8 cellular contexts compared by ENCODE assay signal in genomic region chrX:13688384-13688771, GRCh38. TPM values are rescaled to one million over a fixed set of nuclear protein-coding genes. Genes with fewer than 3 reads are reported as not detected.
DNase-seq lines count a peak whose midpoint lies in the region; ATAC-seq, FAIRE-seq and TF ChIP-seq lines count a peak whose summit lies in the region.

No MANE protein-coding gene starts in this region.

- H3K27ac ChIP-seq in A549 (peak overlapping the region; percentile 50 to 99; a peak in 4 of 6 replicates), HEK293 (ENCODE audit: extremely low read depth, low read depth, low read length) (peak overlapping the region; percentile 2; the same call in 1 of the 2 replicates)

- TF ChIP-seq POLR2A in A549 (IDR thresholded peaks at IDR 0.05; ENCODE audit: low read length): no peak

- H3K4me3 Mint-ChIP-seq in mesothelial cell of epicardium: peak overlapping the region; percentile 87

- no peaks in the 10 kb centered on the region for H3K27me3 Mint-ChIP-seq in mesothelial cell of epicardium (ENCODE audit: low read depth)

- H3K27ac Mint-ChIP-seq in mesothelial cell of epicardium: peak overlapping the region; percentile 48

- peak; percentile 51 for FAIRE-seq in A549 (lab: Jason Lieb, UNC)

- WGBS in A549 (ENCODE audit: missing lambda C conversion rate): 31% methylated on average over 5 of the region's 5 CpGs

- ATAC-seq in A549 (peak; percentile 41 to 46; a peak in 3 of 6 replicates), GM19023 (IDR thresholded peaks at IDR 0.05; ENCODE audit: unreplicated experiment) (no peak), HG02884 (IDR thresholded peaks at IDR 0.05; ENCODE audit: unreplicated experiment) (no peak)

- TF ChIP-seq RAD21 in A549 (conservative IDR thresholded peaks at IDR 0.05 in 1 of 2, IDR thresholded peaks at IDR 0.05 in 1 of 2): no peak

- peaks cover 52% of the 10 kb centered on the region for H3K4me1 ChIP-seq in A549
- H3K4me1 ChIP-seq in HEK293 (ENCODE audit: control insufficient read depth, insufficient read depth, low read length): peaks cover 37% of the 10 kb centered on the region

- POLR2A ChIA-PET in A549 (lab: Yijun Ruan, JAX): interaction anchor here (1.0 to 2.2 kb wide), 5 partner anchors 19 to 341 kb away, joined by 3 to 11 read pairs (median 4); partner anchors contain the start of genes GEMIN8, OFD1, TCEANC and TRAPPC2
- POLR2A ChIA-PET in HEK293 (lab: Yijun Ruan, JAX): interaction anchor here (1.1 to 3.2 kb wide), 10 partner anchors 8 to 48 kb away, joined by 3 to 21 read pairs (median 6); partner anchors contain the start of genes OFD1 and TRAPPC2

- DNase-seq in A549 (ENCODE audit: low read depth in 1 of 2, low spot score in 1 of 2): no peak
- no peak for DNase-seq in astrocyte of the cerebellum (ENCODE audit: low read depth)
- no peak for DNase-seq in mesothelial cell of epicardium (ENCODE audit: low spot score in 2 of 2, unreplicated experiment in 2 of 2)
- DNase-seq in AG08395 (ENCODE audit: low spot score): no peak
- no peak for DNase-seq in T1000 (lab: John Stamatoyannopoulos, UW)

- no peaks in the 10 kb centered on the region for H3K36me3 Mint-ChIP-seq in mesothelial cell of epicardium

- TF ChIP-seq EP300 in A549 (IDR thresholded peaks at IDR 0.05): no peak

- peaks cover 40% of the 10 kb centered on the region for H3K4me1 Mint-ChIP-seq in mesothelial cell of epicardium

- H3K9me3 ChIP-seq in A549 (no peaks in the 10 kb centered on the region), HEK293 (ENCODE audit: control insufficient read depth, insufficient read depth, low read depth, low read length) (no peaks in the 10 kb centered on the region)

- H3K4me2 ChIP-seq in A549: peak overlapping the region; percentile 73

- TF ChIP-seq CTCF in A549 (IDR thresholded peaks at IDR 0.05) (no peak), HEK293 (tag by site-specific recombination; IDR thresholded peaks at IDR 0.05) (no peak), astrocyte of the cerebellum (IDR thresholded peaks at IDR 0.05; ENCODE audit: low read depth, low read length, missing control alignments) (no peak), mesothelial cell of epicardium (IDR thresholded peaks at IDR 0.05; ENCODE audit: unreplicated experiment) (no peak)

- CTCF ChIA-PET in A549 (lab: Yijun Ruan, JAX): interaction anchor here (1.0 to 1.7 kb wide), 4 partner anchors 19 to 181 kb away, joined by 3 to 4 read pairs (median 3); no protein-coding TSS in a partner anchor
- CTCF ChIA-PET in HEK293 (lab: Yijun Ruan, JAX): interaction anchor here (0.5 to 2.6 kb wide), 13 partner anchors 8 to 288 kb away, joined by 3 to 9 read pairs (median 4); no protein-coding TSS in a partner anchor

- H3K9me3 Mint-ChIP-seq in mesothelial cell of epicardium: peaks cover 15% of the 10 kb centered on the region

- H3K36me3 ChIP-seq in HEK293 (ENCODE audit: control insufficient read depth in 2 of 2, insufficient read depth in 1 of 2, low read length in 2 of 2): no peaks in the 10 kb centered on the region

- H3K4me3 ChIP-seq in A549: peak overlapping the region; percentile 85
- peak overlapping the region; percentile 94 for H3K4me3 ChIP-seq in HEK293 (ENCODE audit: low read depth, low read length)
- H3K4me3 ChIP-seq in astrocyte of the cerebellum (ENCODE audit: low read depth, low read length): peak overlapping the region; percentile 79

- in situ Hi-C loops in astrocyte of the cerebellum (cut with HindIII; ENCODE audit: low sequenced_read_pairs): no loop called here

TF ChIP-seq in A549, 52 proteins besides CTCF, POLR2A, EP300 and RAD21 (continues in another document):
- TF ChIP-seq HMGXB4 (CRISPR knock-in tag; IDR thresholded peaks at IDR 0.05; ENCODE audit: borderline replicate concordance): no peak
- TF ChIP-seq ESRRA (IDR thresholded peaks at IDR 0.05; ENCODE audit: borderline replicate concordance, low read length): no peak
- no peak for TF ChIP-seq EHMT2 (IDR thresholded peaks at IDR 0.05; ENCODE audit: low read depth)
- TF ChIP-seq ZSCAN20 (CRISPR knock-in tag; IDR thresholded peaks at IDR 0.05): no peak
- TF ChIP-seq TFCP2L1 (CRISPR knock-in tag; IDR thresholded peaks at IDR 0.05): no peak

TF ChIP-seq in HEK293, 187 proteins besides CTCF, POLR2A, EP300 and RAD21:
- no peak for TF ChIP-seq ZNF76 (tag by site-specific recombination; IDR thresholded peaks at IDR 0.05; ENCODE audit: borderline replicate concordance, low read depth)
- no peak for TF ChIP-seq ZNF239 (tag by site-specific recombination; IDR thresholded peaks at IDR 0.05)
- TF ChIP-seq SETDB1 (IDR thresholded peaks at IDR 0.05; ENCODE audit: insufficient read length, low read length): no peak
- TF ChIP-seq OVOL3 (tag by site-specific recombination; IDR thresholded peaks at IDR 0.05): no peak
- TF ChIP-seq ZNF324 (tag by site-specific recombination; IDR thresholded peaks at IDR 0.05): 0 out of 2 replicates have a peak, but pooled peaks have one; percentile 20

RNA-seq across cellular contexts. Expression of gene RAB9A, which starts 0.6 kb away (rescaled TPM):
- polyA plus RNA-seq in A549 (2011; rRNA removed) (26.7 and 39.0 TPM in 2 replicates), A549 (2017; fragmentation: RNase III; extraction: RNeasy Plus Mini Kit Qiagen cat#74134 plus additional on column Dnase treatment) (26.0 to 26.8 TPM (median 26.8 TPM) in 3 replicates)
- 11.4 and 14.7 TPM in 2 replicates for polyA plus RNA-seq in A549 (2012; cell fraction: cytosol; rRNA removed)
- polyA plus RNA-seq in A549 (2012; cell fraction: nucleus; rRNA removed): 5.0 and 7.0 TPM in 2 replicates
- polyA minus RNA-seq in A549 (2011; rRNA and poly(A)+ RNA removed): 7.5 and 7.8 TPM in 2 replicates
- 18.6 to 21.0 TPM (median 20.6 TPM) in 3 replicates for total RNA-seq in mesothelial cell of epicardium

RNA-seq across cellular contexts. Expression of gene TCEANC, which starts 35.4 kb away (rescaled TPM):
- polyA plus RNA-seq in A549 (2011; rRNA removed): 2.4 and 2.7 TPM in 2 replicates
- 0.28 and 0.31 TPM in 2 replicates for polyA plus RNA-seq in A549 (2012; cell fraction: cytosol; rRNA removed)
- polyA plus RNA-seq in A549 (2012; cell fraction: nucleus; rRNA removed): 0.23 and 0.43 TPM in 2 replicates
- polyA plus RNA-seq in A549 (2017; fragmentation: RNase III; extraction: RNeasy Plus Mini Kit Qiagen cat#74134 plus additional on column Dnase treatment): 0.62 to 0.96 TPM (median 0.81 TPM) in 3 replicates
- 1.4 and 3.8 TPM in 2 replicates for polyA minus RNA-seq in A549 (2011; rRNA and poly(A)+ RNA removed)
- 3.3 to 3.8 TPM (median 3.4 TPM) in 3 replicates for total RNA-seq in mesothelial cell of epicardium

RNA-seq across cellular contexts. Expression of gene TRAPPC2, which starts 46.0 kb away (rescaled TPM):
- polyA plus RNA-seq in A549 (2011; rRNA removed): 11.6 and 12.2 TPM in 2 replicates
- polyA plus RNA-seq in A549 (2012; cell fraction: cytosol; rRNA removed): 4.6 and 5.7 TPM in 2 replicates
- polyA plus RNA-seq in A549 (2012; cell fraction: nucleus; rRNA removed): 4.7 and 10.6 TPM in 2 replicates
- 10.8 to 11.9 TPM (median 11.6 TPM) in 3 replicates for polyA plus RNA-seq in A549 (2017; fragmentation: RNase III; extraction: RNeasy Plus Mini Kit Qiagen cat#74134 plus additional on column Dnase treatment)
- polyA minus RNA-seq in A549 (2011; rRNA and poly(A)+ RNA removed): 8.5 and 8.8 TPM in 2 replicates
- total RNA-seq in mesothelial cell of epicardium: 20.2 to 22.0 TPM (median 21.5 TPM) in 3 replicates

RNA-seq across cellular contexts. Expression of gene OFD1, which starts 46.2 kb away (rescaled TPM):
- 18.2 and 24.9 TPM in 2 replicates for polyA plus RNA-seq in A549 (2011; rRNA removed)
- polyA plus RNA-seq in A549 (2012; cell fraction: cytosol; rRNA removed): 4.6 and 4.9 TPM in 2 replicates
- polyA plus RNA-seq in A549 (2012; cell fraction: nucleus; rRNA removed): 15.5 and 18.3 TPM in 2 replicates
- 13.0 to 14.8 TPM (median 14.4 TPM) in 3 replicates for polyA plus RNA-seq in A549 (2017; fragmentation: RNase III; extraction: RNeasy Plus Mini Kit Qiagen cat#74134 plus additional on column Dnase treatment)
- polyA minus RNA-seq in A549 (2011; rRNA and poly(A)+ RNA removed): 9.5 and 13.5 TPM in 2 replicates
- 46.3 to 50.8 TPM (median 46.5 TPM) in 3 replicates for total RNA-seq in mesothelial cell of epicardium

Comparison
In these comparisons a context has a peak if more than half of its experiments do, and no peak if none do; other contexts are left out.
1. ATAC-seq: peak in A549 (2 of 2); none in GM19023 (single experiment) and HG02884 (single experiment).
2. Peak in every context shown above with its lines, with median percentiles within 50 percentile points of each other: H3K4me3 ChIP-seq.